ENCODE assay signal across 21 cellular contexts in genomic region chr4:122879001-122879400, GRCh38. TPM values are rescaled to one million over a fixed set of nuclear protein-coding genes. Genes with fewer than 3 reads are reported as not detected.
DNase-seq lines count a peak whose midpoint lies in the region; ATAC-seq, FAIRE-seq and TF ChIP-seq lines count a peak whose summit lies in the region.
"Had no signal": no experiment of that assay in that cellular context is flagged by ENCODE, and none has a peak within 500 bp of the region (broad histone marks: within the 10 kb centered on the region; RNA-seq: fewer than 3 reads in every experiment).

No MANE protein-coding gene starts in this region.

- no peak for FAIRE-seq in RCC 7860 (lab: Jason Lieb, UNC)
- FAIRE-seq: D721Med, GM12891 had no signal

- peaks cover 48 to 74% of the 10 kb centered on the region in 2 experiments for H3K36me3 ChIP-seq in SK-N-SH (replicated peaks in 1 of 2; ENCODE audit: control insufficient read depth in 1 of 2, insufficient read depth in 2 of 2, low read length in 1 of 2)

- TF ChIP-seq CTCF in SK-N-SH (IDR thresholded peaks at IDR 0.05), result no peak

- CTCF ChIA-PET in SK-N-SH (lab: Yijun Ruan, JAX), result interaction anchor here (0.9 kb wide), 1 partner anchor 121 kb away, joined by 3 read pairs; no protein-coding TSS in a partner anchor

- H4K20me1 ChIP-seq in SK-N-SH (ENCODE audit: insufficient read depth), result no peaks in the 10 kb centered on the region
- H4K20me1 ChIP-seq: BLaER1 treated with 17β-estradiol and CSF1 and Interleukin-3, amounts not matched to agents 10 nM and 100 nM had no signal

- no peak overlapping the region for H3K9ac ChIP-seq in SK-N-SH
- H3K9ac ChIP-seq: BLaER1 treated with 17β-estradiol and CSF1 and Interleukin-3, amounts not matched to agents 10 nM and 100 nM had no signal

- no peak overlapping the region for H3K27ac ChIP-seq in SK-N-SH (ENCODE audit: low read depth in 2 of 2, low read length in 1 of 2)
- H3K27ac ChIP-seq: BLaER1 treated with 17β-estradiol and CSF1 and Interleukin-3, amounts not matched to agents 10 nM and 100 nM had no signal

- POLR2A ChIA-PET in SK-N-SH (lab: Yijun Ruan, JAX), result no interaction called here

- no peak overlapping the region for H2AFZ ChIP-seq in SK-N-SH (ENCODE audit: low read depth)

- no peaks in the 10 kb centered on the region for H3K9me3 ChIP-seq in SK-N-SH

- H3K4me1 ChIP-seq in SK-N-SH (ENCODE audit: control insufficient read depth in 1 of 2, insufficient read depth in 2 of 2, low read depth in 1 of 2, low read length in 1 of 2), result peaks cover 0 to 19% of the 10 kb centered on the region in 2 experiments; a peak in 2 of 4 replicates
- H3K4me1 ChIP-seq: BLaER1 treated with 17β-estradiol and CSF1 and Interleukin-3, amounts not matched to agents 10 nM and 100 nM had no signal

- no peaks in the 10 kb centered on the region for H3K9me2 ChIP-seq in SK-N-SH

- no peak for TF ChIP-seq EP300 in SK-N-SH (IDR thresholded peaks at IDR 0.05; ENCODE audit: borderline replicate concordance in 1 of 2, low read depth in 1 of 2, low read length in 1 of 2)

- DNase-seq in SK-N-SH (no peak), RCC 7860 (ENCODE audit: low spot score) (peak; percentile 16), iris pigment epithelial cell (ENCODE audit: low read depth) (peak; percentile 47), SK-N-DZ (ENCODE audit: low spot score) (no peak), mesenteric fat pad (ENCODE audit: low spot score) (no peak)
- DNase-seq in activated CD4-positive, alpha-beta T cell treated with anti-CD3 and anti-CD28 coated beads for 48 hours, result no peak
- DNase-seq: CD8-positive, alpha-beta memory T cell; DMS79 treated with DMSO at 0.1 percent for 48 hours; GF-D8; H9; Karpas-422; NCI-H187; NCI-H226; NCI-H524 treated with DMSO at 0.1 percent for 48 hours; SIG-M5; SW 1271 had no signal

- H3K27me3 ChIP-seq in SK-N-SH (ENCODE audit: insufficient read depth), result no peaks in the 10 kb centered on the region
- H3K27me3 ChIP-seq: BLaER1 treated with 17β-estradiol and CSF1 and Interleukin-3, amounts not matched to agents 10 nM and 100 nM had no signal

- no peak overlapping the region for H3K4me3 ChIP-seq in SK-N-SH (ENCODE audit: low read depth in 2 of 2, low read length in 1 of 2)
- H3K4me3 ChIP-seq: BLaER1 treated with 17β-estradiol and CSF1 and Interleukin-3, amounts not matched to agents 10 nM and 100 nM had no signal

- peaks cover 36% of the 10 kb centered on the region for H3F3A ChIP-seq in SK-N-SH (replicated peaks; ENCODE audit: insufficient read depth)

- no peak for TF ChIP-seq RAD21 in SK-N-SH (IDR thresholded peaks at IDR 0.05; ENCODE audit: low read length)

- ATAC-seq in SK-N-SH treated with all-trans-retinoic acid at 6 μM for 48 hours, result no peak
- ATAC-seq in GM21423 (IDR thresholded peaks at IDR 0.05; ENCODE audit: unreplicated experiment), result no peak

- H3K79me2 ChIP-seq in SK-N-SH (ENCODE audit: insufficient read depth), result peaks cover 89% of the 10 kb centered on the region

- no peak overlapping the region for H3K4me2 ChIP-seq in SK-N-SH
- H3K4me2 ChIP-seq: BLaER1 treated with 17β-estradiol and CSF1 and Interleukin-3, amounts not matched to agents 10 nM and 100 nM had no signal

TF ChIP-seq in SK-N-SH, 30 proteins besides CTCF, POLR2A, EP300 and RAD21:
- TF ChIP-seq TCF12 (IDR thresholded peaks at IDR 0.05) (no peak), PBX3 (IDR thresholded peaks at IDR 0.05) (0 out of 2 replicates have a peak, but pooled peaks have one; percentile 5), CHD2 (IDR thresholded peaks at IDR 0.05; ENCODE audit: low read length, partially characterized antibody) (no peak), RXRA (IDR thresholded peaks at IDR 0.05; ENCODE audit: borderline replicate concordance, low read depth) (no peak), POLR2AphosphoS5 (IDR thresholded peaks at IDR 0.05; ENCODE audit: low read depth, low read length) (no peak), MEF2A (IDR thresholded peaks at IDR 0.05; ENCODE audit: borderline replicate concordance, low read depth) (no peak), TAF1 (IDR thresholded peaks at IDR 0.05; ENCODE audit: borderline replicate concordance, low read depth, low read length) (no peak), MAX (IDR thresholded peaks at IDR 0.05; ENCODE audit: low read depth) (no peak)

TF ChIP-seq in SK-N-SH treated with all-trans-retinoic acid at 6 μM for 48 hours, 23 proteins besides CTCF, POLR2A, EP300 and RAD21 (continues in another document):
- TF ChIP-seq ARNTL (CRISPR knock-in tag; IDR thresholded peaks at IDR 0.05; ENCODE audit: borderline replicate concordance, low read depth) (no peak), CSRNP3 (CRISPR knock-in tag; IDR thresholded peaks at IDR 0.05) (no peak), ZNF8 (CRISPR knock-in tag; IDR thresholded peaks at IDR 0.05) (no peak), PATZ1 (CRISPR knock-in tag; IDR thresholded peaks at IDR 0.05; ENCODE audit: borderline replicate concordance) (no peak), ISL1 (CRISPR knock-in tag; IDR thresholded peaks at IDR 0.05) (no peak), TSHZ2 (CRISPR knock-in tag; IDR thresholded peaks at IDR 0.05) (no peak), CREB5 (CRISPR knock-in tag; IDR thresholded peaks at IDR 0.05; ENCODE audit: low read depth) (no peak)

RNA-seq across cellular contexts. Expression of gene NUDT6, which starts 43.4 kb away (rescaled TPM):
- polyA plus RNA-seq in SK-N-SH (2012; rRNA removed), result 10.1 and 10.5 TPM in 2 replicates
- 9.1 and 9.6 TPM in 2 replicates for polyA plus RNA-seq in SK-N-SH (2012; cell fraction: cytosol; rRNA removed)
- polyA plus RNA-seq in SK-N-SH (2012; cell fraction: nucleus; rRNA removed), result 10.1 and 10.4 TPM in 2 replicates
- polyA plus RNA-seq in SK-N-DZ (2014; cell fraction: cytosol; rRNA removed), result 6.9 and 8.2 TPM in 2 replicates
- 9.3 and 9.9 TPM in 2 replicates for polyA plus RNA-seq in SK-N-DZ (2014; cell fraction: nucleus; rRNA removed)
- 5.5 TPM for total RNA-seq in mesenteric fat pad

RNA-seq across cellular contexts. Expression of gene FGF2, which starts 52.4 kb away (rescaled TPM):
- 11.1 and 17.0 TPM in 2 replicates for polyA plus RNA-seq in SK-N-SH (2012; rRNA removed)
- 18.6 and 22.5 TPM in 2 replicates for polyA plus RNA-seq in SK-N-SH (2012; cell fraction: cytosol; rRNA removed)
- polyA plus RNA-seq in SK-N-SH (2012; cell fraction: nucleus; rRNA removed), result 6.7 and 18.4 TPM in 2 replicates
- 4.9 and 5.4 TPM in 2 replicates for polyA plus RNA-seq in SK-N-DZ (2014; cell fraction: cytosol; rRNA removed)
- 3.4 and 4.7 TPM in 2 replicates for polyA plus RNA-seq in SK-N-DZ (2014; cell fraction: nucleus; rRNA removed)
- 39.1 TPM for total RNA-seq in mesenteric fat pad
- polyA plus RNA-seq: CD8-positive, alpha-beta memory T cell had no signal

Comparison
In these comparisons a context has a peak if more than half of its experiments do, and no peak if none do; other contexts are left out.
1. DNase-seq: peak in RCC 7860 (single experiment) and iris pigment epithelial cell (single experiment); none in SK-N-SH (single experiment), SK-N-DZ (single experiment), activated CD4-positive, alpha-beta T cell treated with anti-CD3 and anti-CD28 coated beads for 48 hours (single experiment) and mesenteric fat pad (single experiment).